9 cellular contexts compared by ENCODE assay signal in genomic region chr2:239289545-239289944, GRCh38.
DNase-seq lines count a peak whose midpoint lies in the region; ATAC-seq and TF ChIP-seq lines count a peak whose summit lies in the region.
"Had no signal": no experiment of that assay in that cellular context is flagged by ENCODE, and none has a peak within 500 bp of the region (broad histone marks: within the 10 kb centered on the region; RNA-seq: fewer than 3 reads in every experiment).

No MANE protein-coding gene starts in this region.

- H2AFZ ChIP-seq in hepatocyte = no peak overlapping the region

- H3K79me2 ChIP-seq in hepatocyte = peaks cover 82% of the 10 kb centered on the region

- H3K36me3 ChIP-seq in hepatocyte (replicated peaks; ENCODE audit: insufficient read depth, low read depth) (no peaks in the 10 kb centered on the region), thymus (ENCODE audit: control insufficient read depth, insufficient read depth) (peaks cover 4% of the 10 kb centered on the region), right lobe of liver (no peaks in the 10 kb centered on the region)

- CTCF ChIA-PET in WTC11 (lab: Charles Lee) = no interaction called here

- intact Hi-C loops in right lobe of liver (cut with DNase I) = no loop called here

- 80% methylated on average over 6 of the region's 6 CpGs for WGBS in hepatocyte (ENCODE audit: low lambda C conversion rate, missing lambda C conversion rate)
- WGBS in thymus = 8% methylated on average over 6 of the region's 6 CpGs
- WGBS in right lobe of liver (ENCODE audit: insufficient coverage, low coverage, low lambda C conversion rate, missing lambda C conversion rate) = 70% methylated on average over 2 of the region's 6 CpGs

- H3K9me3 ChIP-seq in hepatocyte (ENCODE audit: low read depth) (no peaks in the 10 kb centered on the region), thymus (ENCODE audit: control insufficient read depth) (no peaks in the 10 kb centered on the region), right lobe of liver (no peaks in the 10 kb centered on the region)

- H3K4me1 Mint-ChIP-seq in WTC11 = peaks cover 88% of the 10 kb centered on the region

- H3K4me3 Mint-ChIP-seq in WTC11 = no peak overlapping the region

- TF ChIP-seq CTCF in WTC11 (IDR thresholded peaks at IDR 0.05) (no peak), hepatocyte (IDR thresholded peaks at IDR 0.05; ENCODE audit: poor library complexity) (no peak), right lobe of liver (IDR thresholded peaks at IDR 0.05) (no peak)

- H3K9me3 Mint-ChIP-seq in WTC11 = no peaks in the 10 kb centered on the region

- no peaks in the 10 kb centered on the region for H3K9me2 ChIP-seq in hepatocyte (replicated peaks; ENCODE audit: insufficient read depth)

- H3K4me3 ChIP-seq in hepatocyte (no peak overlapping the region), thymus (ENCODE audit: low read length) (peak overlapping the region; percentile 17), right lobe of liver (no peak overlapping the region)

- H3K27me3 Mint-ChIP-seq in WTC11 (ENCODE audit: low read depth) = no peaks in the 10 kb centered on the region

- H3K4me1 ChIP-seq in hepatocyte (ENCODE audit: insufficient read depth) (peaks cover 46% of the 10 kb centered on the region), thymus (ENCODE audit: control insufficient read depth, insufficient read depth, low read length) (peaks cover 36% of the 10 kb centered on the region), right lobe of liver (peaks cover 0 to 42% (median 17%) of the 10 kb centered on the region in 4 donors)

- H3K36me3 Mint-ChIP-seq in WTC11 = no peaks in the 10 kb centered on the region

- peak; percentile 33 for DNase-seq in activated CD4-positive, alpha-beta T cell treated with anti-CD3 and anti-CD28 coated beads, Interleukin-2, amount 50 U/mL, for 1 hour
- DNase-seq in activated CD4-positive, alpha-beta T cell treated with anti-CD3 and anti-CD28 coated beads, Interleukin-2, amount 50 U/mL, for 4 hours = no peak
- DNase-seq in WTC11 (ENCODE audit: low spot score) = no peak
- no peak for DNase-seq in hepatocyte (ENCODE audit: low spot score)
- no peak for DNase-seq in GF-D8 (lab: John Stamatoyannopoulos, UW)
- no peak for DNase-seq in right lobe of liver
- no peak for DNase-seq in Ammon's horn (ENCODE audit: low spot score)
- DNase-seq: NCI-H69 had no signal

- POLR2A ChIA-PET in WTC11 (lab: Charles Lee) = no interaction called here

- ATAC-seq in WTC11 = no peak
- no peak for ATAC-seq in right lobe of liver

- no peak overlapping the region for H3K4me2 ChIP-seq in hepatocyte

- no peaks in the 10 kb centered on the region for H4K20me1 ChIP-seq in hepatocyte (ENCODE audit: insufficient read depth, poor library complexity, severe bottlenecking)

- TF ChIP-seq POLR2A in right lobe of liver (IDR thresholded peaks at IDR 0.05) = no peak

- H3K27ac Mint-ChIP-seq in WTC11 = peak overlapping the region; percentile 93

- no peaks in the 10 kb centered on the region for H3K27me3 ChIP-seq in hepatocyte
- H3K27me3 ChIP-seq in thymus (ENCODE audit: control insufficient read depth, insufficient read depth) = no peaks in the 10 kb centered on the region
- no peaks in the 10 kb centered on the region for H3K27me3 ChIP-seq in right lobe of liver

- peak overlapping the region; percentile 47 for H3K27ac ChIP-seq in hepatocyte
- H3K27ac ChIP-seq in thymus (ENCODE audit: low read depth) = peak overlapping the region; percentile 85
- H3K27ac ChIP-seq in right lobe of liver = no peak overlapping the region

TF ChIP-seq in WTC11, 78 proteins besides CTCF, POLR2A, EP300 and RAD21:
- TF ChIP-seq ZNF532 (CRISPR knock-in tag; IDR thresholded peaks at IDR 0.05; ENCODE audit: borderline replicate concordance) (no peak), IRF1 (CRISPR knock-in tag; IDR thresholded peaks at IDR 0.05) (no peak), GRHL2 (CRISPR knock-in tag; IDR thresholded peaks at IDR 0.05; ENCODE audit: insufficient replicate concordance, severe bottlenecking) (no peak), USF2 (CRISPR knock-in tag; IDR thresholded peaks at IDR 0.05) (no peak), CREB1 (CRISPR knock-in tag; IDR thresholded peaks at IDR 0.05) (no peak), TEAD4 (CRISPR knock-in tag; IDR thresholded peaks at IDR 0.05) (no peak), CDX4 (CRISPR knock-in tag; IDR thresholded peaks at IDR 0.05; ENCODE audit: borderline replicate concordance) (no peak), E2F5 (CRISPR knock-in tag; IDR thresholded peaks at IDR 0.05) (no peak), ZNF219 (CRISPR knock-in tag; IDR thresholded peaks at IDR 0.05; ENCODE audit: borderline replicate concordance) (no peak), ELF4 (CRISPR knock-in tag; IDR thresholded peaks at IDR 0.05; ENCODE audit: low read depth) (no peak), E2F1 (CRISPR knock-in tag; IDR thresholded peaks at IDR 0.05) (no peak)

Comparison
In these comparisons a context has a peak if more than half of its experiments do, and no peak if none do; other contexts are left out.
1. H3K27ac ChIP-seq: peak in hepatocyte (single experiment) and thymus (single experiment); none in right lobe of liver (0 of 3).